ENCODE assay signal across 28 cellular contexts in the genomic region with DNA sequence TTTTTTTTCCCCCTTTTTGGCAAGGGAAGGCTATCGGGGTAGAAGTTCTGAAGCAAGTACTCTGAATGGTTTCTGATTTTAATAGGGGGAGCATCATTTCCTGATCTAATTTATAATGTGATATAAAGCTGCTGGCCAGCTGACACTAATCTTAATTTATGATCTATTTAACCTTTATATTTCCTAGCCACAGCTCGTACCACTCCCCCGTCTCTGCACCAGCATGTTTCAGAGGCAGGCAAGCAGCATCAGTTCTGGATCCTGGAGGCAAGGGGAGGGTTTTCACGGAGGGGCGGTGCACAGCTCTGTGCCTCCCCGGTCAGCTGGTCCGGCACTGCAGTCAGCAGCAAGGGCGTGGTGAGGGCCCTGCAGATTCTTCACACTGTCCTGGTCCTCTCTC.
"Had no signal": no experiment of that assay in that cellular context is flagged by ENCODE, and none has a peak within 500 bp of the region (broad histone marks: within the 10 kb centered on the region; RNA-seq: fewer than 3 reads in every experiment).

No MANE protein-coding gene starts in this region.

- ATAC-seq: activated CD4-positive, CD25-positive, alpha-beta regulatory T cell treated with anti-CD3 and anti-CD28 coated beads, Interleukin-2, amount 50 U/mL, for 24 hours; activated CD8-positive, alpha-beta T cell treated with anti-CD3 and anti-CD28 coated beads for 36 hours; activated T-cell treated with anti-CD3 and anti-CD28 coated beads, Interleukin-2, amount 50 U/mL, for 4 hours; activated T-helper 17 cell treated with anti-CD3 and anti-CD28 coated beads, Interleukin-2, amount 50 U/mL, for 72 hours; effector memory CD8-positive, alpha-beta T cell; foreskin keratinocyte; gastrocnemius medialis; T-helper 17 cell had no signal

- DNase-seq: activated B cell treated with CpG ODN at 0.5 μM for 24 hours; activated CD4-positive, alpha-beta T cell treated with anti-CD3 and anti-CD28 coated beads for 48 hours; activated CD4-positive, alpha-beta T cell treated with anti-CD3 and anti-CD28 coated beads, Interleukin-2, amount 50 U/mL, for 1 hour; activated CD4-positive, alpha-beta T cell treated with anti-CD3 and anti-CD28 coated beads, Interleukin-2, amount 50 U/mL, for 48 hours; activated CD8-positive, alpha-beta memory T cell treated with anti-CD3 and anti-CD28 coated beads for 24 hours; activated CD8-positive, alpha-beta T cell treated with anti-CD3 and anti-CD28 coated beads for 36 hours; activated effector memory CD4-positive, alpha-beta T cell treated with Interleukin-2 at 50 U/mL for 16 hours; activated gamma-delta T cell treated with Interleukin-2 at 50 U/mL for 16 hours; activated naive CD4-positive, alpha-beta T cell treated with anti-CD3 and anti-CD28 coated beads, Interleukin-2, amount 50 U/mL, for 16 hours; activated naive CD4-positive, alpha-beta T cell treated with Interleukin-2 at 50 U/mL for 16 hours; activated T-cell treated with anti-CD3 and anti-CD28 coated beads, Interleukin-2, amount 50 U/mL, for 4 hours; amniotic stem cell; anterior cingulate cortex; brain microvascular endothelial cell; cortex of kidney; dermis blood vessel endothelial cell; effector CD4-positive, alpha-beta T cell; effector memory CD8-positive, alpha-beta T cell; foreskin keratinocyte; gastrocnemius medialis; glutamatergic neuron; T-helper 1 cell; T-helper 17 cell; T1000; WERI-Rb-1 had no signal

- H3K4me3 ChIP-seq: gastrocnemius medialis had no signal

- H3K4me1 ChIP-seq: foreskin keratinocyte had no signal

- H3K36me3 ChIP-seq: brain microvascular endothelial cell, gastrocnemius medialis, WERI-Rb-1 had no signal

- H3K27ac ChIP-seq: brain microvascular endothelial cell, epithelial cell of prostate, foreskin keratinocyte, gastrocnemius medialis, WERI-Rb-1 had no signal

- H3K27me3 ChIP-seq: brain microvascular endothelial cell, foreskin keratinocyte, gastrocnemius medialis had no signal
